In genomic region chr11:120343429-120343828, GRCh38 we compare ENCODE assay signal across 13 cellular contexts. TPM values are rescaled to one million over a fixed set of nuclear protein-coding genes. Genes with fewer than 3 reads are reported as not detected.
DNase-seq lines count a peak whose midpoint lies in the region; ATAC-seq and TF ChIP-seq lines count a peak whose summit lies in the region.
"Had no signal": no experiment of that assay in that cellular context is flagged by ENCODE, and none has a peak within 500 bp of the region (broad histone marks: within the 10 kb centered on the region; RNA-seq: fewer than 3 reads in every experiment).

No MANE protein-coding gene starts in this region.

- peaks cover 55% of the 10 kb centered on the region for H3K4me1 Mint-ChIP-seq in activated T-helper 1 cell treated with anti-CD3 and anti-CD28 coated beads, Interleukin-12 subunit alpha, Interleukin-12 subunit beta, Interleukin-2, Interleukin-4 antibody, amounts not matched to agents 30 ng/mL and 10 ng/mL and 1 ng/mL, durations not matched to agents 14 hours and 24 hours and 36 hours (ENCODE audit: low read depth)

- peaks cover 63% of the 10 kb centered on the region for H3K27me3 Mint-ChIP-seq in activated T-helper 1 cell treated with anti-CD3 and anti-CD28 coated beads, Interleukin-12 subunit alpha, Interleukin-12 subunit beta, Interleukin-2, Interleukin-4 antibody, amounts not matched to agents 30 ng/mL and 10 ng/mL and 1 ng/mL, durations not matched to agents 14 hours and 24 hours and 36 hours (ENCODE audit: insufficient read depth)

- no peak overlapping the region for H3K4me3 Mint-ChIP-seq in activated T-helper 1 cell treated with anti-CD3 and anti-CD28 coated beads, Interleukin-12 subunit alpha, Interleukin-12 subunit beta, Interleukin-2, Interleukin-4 antibody, amounts not matched to agents 30 ng/mL and 10 ng/mL and 1 ng/mL, durations not matched to agents 14 hours and 24 hours and 36 hours

- ATAC-seq in GM21529 (IDR thresholded peaks at IDR 0.05; ENCODE audit: unreplicated experiment) (peak; percentile 71), HG02973 (IDR thresholded peaks at IDR 0.05; ENCODE audit: unreplicated experiment) (no peak)

- H3K36me3 ChIP-seq in KMS-11 (ENCODE audit: insufficient read depth) (no peaks in the 10 kb centered on the region), WERI-Rb-1 (no peaks in the 10 kb centered on the region)
- H3K36me3 ChIP-seq: pancreas had no signal

- H3K27ac ChIP-seq in KMS-11 (peak overlapping the region; percentile 58; the same call in 1 of the 2 replicates), WERI-Rb-1 (no peak overlapping the region)
- H3K27ac ChIP-seq: pancreas had no signal

- no peak overlapping the region for H2AFZ ChIP-seq in KMS-11 (ENCODE audit: low read depth)

- H3K4me2 ChIP-seq in KMS-11: peak overlapping the region; percentile 99

- H3K79me2 ChIP-seq in KMS-11 (ENCODE audit: insufficient read depth, low read depth): peaks cover 97% of the 10 kb centered on the region

- intact Hi-C loops in activated T-helper 1 cell treated with anti-CD3 and anti-CD28 coated beads, Interleukin-12 subunit alpha, Interleukin-12 subunit beta, Interleukin-2, Interleukin-4 antibody, amounts not matched to agents 30 ng/mL and 10 ng/mL and 1 ng/mL, durations not matched to agents 14 hours and 24 hours and 36 hours (cut with micrococcal nuclease): loop anchor here (10.0 kb wide), 1 partner anchor 691 kb away; no protein-coding TSS in a partner anchor

- peaks cover 6% of the 10 kb centered on the region for H3K9me3 Mint-ChIP-seq in activated T-helper 1 cell treated with anti-CD3 and anti-CD28 coated beads, Interleukin-12 subunit alpha, Interleukin-12 subunit beta, Interleukin-2, Interleukin-4 antibody, amounts not matched to agents 30 ng/mL and 10 ng/mL and 1 ng/mL, durations not matched to agents 14 hours and 24 hours and 36 hours

- peaks cover 15% of the 10 kb centered on the region; the same call in 1 of the 2 replicates for H4K20me1 ChIP-seq in KMS-11 (ENCODE audit: insufficient read depth)

- TF ChIP-seq CTCF in GM13976 (IDR thresholded peaks at IDR 0.05; ENCODE audit: borderline replicate concordance, control extremely low read depth, extremely low read depth, insufficient read depth, missing control alignments) (no peak), KMS-11 (conservative IDR thresholded peaks at IDR 0.05; ENCODE audit: low read depth, low read length) (no peak), WERI-Rb-1 (IDR thresholded peaks at IDR 0.05; ENCODE audit: low read depth, low read length) (no peak)

- peaks cover 72% of the 10 kb centered on the region for H3K4me1 ChIP-seq in KMS-11 (ENCODE audit: low read depth, poor library complexity, severe bottlenecking)

- no peak overlapping the region for H3K4me3 ChIP-seq in KMS-11 (IDR thresholded peaks at IDR 0.05; ENCODE audit: insufficient read depth, low read depth, low read length)
- H3K4me3 ChIP-seq in WERI-Rb-1 (ENCODE audit: low read depth, low read length): no peak overlapping the region
- H3K4me3 ChIP-seq: MG63, pancreas had no signal

- H3K36me3 Mint-ChIP-seq in activated T-helper 1 cell treated with anti-CD3 and anti-CD28 coated beads, Interleukin-12 subunit alpha, Interleukin-12 subunit beta, Interleukin-2, Interleukin-4 antibody, amounts not matched to agents 30 ng/mL and 10 ng/mL and 1 ng/mL, durations not matched to agents 14 hours and 24 hours and 36 hours (ENCODE audit: low read depth): peaks cover 6% of the 10 kb centered on the region

- in situ Hi-C loops in GM13976 (cut with MboI; ENCODE audit: low sequenced_read_pairs, unreplicated experiment): no loop called here

- no peak overlapping the region for H3K27ac Mint-ChIP-seq in activated T-helper 1 cell treated with anti-CD3 and anti-CD28 coated beads, Interleukin-12 subunit alpha, Interleukin-12 subunit beta, Interleukin-2, Interleukin-4 antibody, amounts not matched to agents 30 ng/mL and 10 ng/mL and 1 ng/mL, durations not matched to agents 14 hours and 24 hours and 36 hours

- no peaks in the 10 kb centered on the region for H3K9me3 ChIP-seq in WERI-Rb-1 (ENCODE audit: severe bottlenecking)
- H3K9me3 ChIP-seq: pancreas had no signal

- H3K9ac ChIP-seq in KMS-11: no peak overlapping the region

- DNase-seq in GM13976 (ENCODE audit: low spot score) (peak; percentile 73), kidney tubule cell (ENCODE audit: low spot score) (peak; percentile 23), WERI-Rb-1 (no peak), HUDEP-2 (lab: John Stamatoyannopoulos, UW; ENCODE audit: unreplicated experiment in 76 of 76) (no peak)
- no peak for DNase-seq in activated T-helper 1 cell treated with anti-CD3 and anti-CD28 coated beads, Interleukin-12 subunit alpha, Interleukin-12 subunit beta, Interleukin-2, Interleukin-4 antibody, amounts not matched to agents 30 ng/mL and 10 ng/mL and 1 ng/mL, durations not matched to agents 14 hours and 24 hours and 36 hours (ENCODE audit: low spot score)
- DNase-seq: cortex of kidney, H7, MG63, pancreas, SHP77 treated with DMSO at 0.1 percent for 48 hours had no signal

- H3K27me3 ChIP-seq in KMS-11 (ENCODE audit: insufficient read depth, low read depth): no peaks in the 10 kb centered on the region
- no peaks in the 10 kb centered on the region for H3K27me3 ChIP-seq in WERI-Rb-1 (ENCODE audit: insufficient read depth, low read depth, severe bottlenecking)
- H3K27me3 ChIP-seq: MG63, pancreas had no signal

RNA-seq across cellular contexts. Expression of gene ARHGEF12, which starts 7.2 kb away (rescaled TPM):
- total RNA-seq in activated T-helper 1 cell treated with anti-CD3 and anti-CD28 coated beads, Interleukin-12 subunit alpha, Interleukin-12 subunit beta, Interleukin-2, Interleukin-4 antibody, amounts not matched to agents 30 ng/mL and 10 ng/mL and 1 ng/mL, durations not matched to agents 14 hours and 24 hours and 36 hours: 25.7 and 26.0 TPM in 2 replicates

RNA-seq across cellular contexts. Expression of gene TLCD5, which starts 18.3 kb away (rescaled TPM):
- total RNA-seq in activated T-helper 1 cell treated with anti-CD3 and anti-CD28 coated beads, Interleukin-12 subunit alpha, Interleukin-12 subunit beta, Interleukin-2, Interleukin-4 antibody, amounts not matched to agents 30 ng/mL and 10 ng/mL and 1 ng/mL, durations not matched to agents 14 hours and 24 hours and 36 hours: 1.2 and 1.7 TPM in 2 replicates

Comparison
In these comparisons a context has a peak if more than half of its experiments do, and no peak if none do; other contexts are left out.
1. DNase-seq: peak in GM13976 (single experiment) and kidney tubule cell (single experiment); none in activated T-helper 1 cell treated with anti-CD3 and anti-CD28 coated beads, Interleukin-12 subunit alpha, Interleukin-12 subunit beta, Interleukin-2, Interleukin-4 antibody, amounts not matched to agents 30 ng/mL and 10 ng/mL and 1 ng/mL, durations not matched to agents 14 hours and 24 hours and 36 hours (single experiment), WERI-Rb-1 (single experiment) and HUDEP-2 (0 of 76).